Comparison of ENCODE assay signal across 19 cellular contexts in the genomic region with DNA sequence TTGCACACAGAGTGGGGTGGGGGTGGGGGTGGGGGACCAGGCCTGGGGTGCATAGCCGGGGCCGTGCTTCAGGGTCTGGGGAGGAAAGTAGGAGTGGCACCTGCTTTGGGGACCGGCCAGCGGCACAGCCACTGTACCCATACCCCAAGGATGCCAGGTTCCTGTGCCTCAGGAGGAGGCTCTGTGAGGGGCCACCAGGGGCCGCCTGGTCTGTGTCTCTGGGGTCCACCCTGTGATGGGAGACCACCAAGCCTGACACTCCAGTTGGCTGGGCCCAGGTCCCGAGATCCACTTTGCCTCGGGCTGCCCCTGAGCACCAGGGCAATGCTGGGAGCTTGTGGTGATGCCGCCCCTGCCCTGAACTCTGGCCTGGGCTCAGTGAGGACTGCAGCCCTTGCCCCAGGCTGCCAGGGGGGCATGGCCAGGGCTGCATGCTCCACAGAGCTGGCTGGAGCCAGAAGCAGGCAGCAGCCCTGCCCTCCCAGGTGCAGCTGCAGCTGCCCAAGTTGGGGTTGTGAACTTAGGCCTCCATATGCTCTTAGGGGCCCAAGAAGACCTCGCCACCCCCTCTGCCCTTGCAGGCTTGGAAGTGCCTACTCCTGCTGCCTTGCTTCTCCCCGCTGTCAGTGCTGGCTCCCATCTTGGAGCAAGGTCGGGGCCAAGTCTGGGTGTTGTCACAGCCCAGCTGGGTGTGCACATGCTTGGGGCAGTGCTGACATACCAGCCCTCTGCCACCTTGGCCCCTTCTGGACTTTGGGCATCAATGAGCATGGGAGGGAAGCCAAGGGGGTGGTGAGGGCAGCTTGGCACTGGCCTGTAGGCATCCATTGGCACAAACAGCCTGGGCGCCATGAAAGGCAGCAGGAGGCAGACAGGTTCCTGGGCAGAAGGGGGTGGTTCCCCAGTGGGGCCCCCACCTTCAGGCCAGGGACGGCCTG.
"Had no signal": no experiment of that assay in that cellular context is flagged by ENCODE, and none has a peak within 500 bp of the region (broad histone marks: within the 10 kb centered on the region; RNA-seq: fewer than 3 reads in every experiment).

No MANE protein-coding gene starts in this region.

- H3K9ac ChIP-seq: neural progenitor cell had no signal

- H3K36me3 ChIP-seq: gastrocnemius medialis, heart right ventricle, neural progenitor cell, tibial artery, upper lobe of right lung had no signal

- ATAC-seq: gastrocnemius medialis; heart right ventricle; left lobe of liver; mucosa of descending colon; naive thymus-derived CD8-positive, alpha-beta T cell; right cardiac atrium; stimulated activated effector memory CD8-positive, alpha-beta T cell treated with anti-CD3 and anti-CD28 coated beads, Interleukin-12 subunit alpha, Interleukin-12 subunit beta, amount 100 ng/mL, for 72 hours; upper lobe of right lung had no signal

- H2AFZ ChIP-seq: neural progenitor cell had no signal

- H3K27me3 ChIP-seq: dorsolateral prefrontal cortex, gastrocnemius medialis, neural progenitor cell, upper lobe of right lung had no signal

- DNase-seq: central memory CD4-positive, alpha-beta T cell; cortex of kidney; effector CD8-positive, alpha-beta T cell; gastrocnemius medialis; heart right ventricle; hypothalamus; mucosa of descending colon; naive thymus-derived CD8-positive, alpha-beta T cell; occipital lobe; right cardiac atrium; stimulated activated CD4-positive, alpha-beta T cell treated with anti-CD3 and anti-CD28 coated beads, Interleukin-2, amount 100 ng/mL, for 48 hours; upper lobe of right lung had no signal

- H3K4me2 ChIP-seq: neural progenitor cell, smooth muscle cell had no signal

- H3K4me1 ChIP-seq: gastrocnemius medialis, heart right ventricle, neural progenitor cell, tibial artery, upper lobe of right lung had no signal

- FAIRE-seq: islet of Langerhans had no signal

- H3K9me3 ChIP-seq: upper lobe of right lung had no signal

- H3K4me3 ChIP-seq: dorsolateral prefrontal cortex, gastrocnemius medialis, heart right ventricle, mucosa of descending colon, neural progenitor cell, smooth muscle cell, tibial artery, upper lobe of right lung had no signal

- H3K27ac ChIP-seq: dorsolateral prefrontal cortex, gastrocnemius medialis, heart right ventricle, neural progenitor cell, tibial artery, upper lobe of right lung had no signal
